ENCODE assay signal across 22 cellular contexts in the genomic region with DNA sequence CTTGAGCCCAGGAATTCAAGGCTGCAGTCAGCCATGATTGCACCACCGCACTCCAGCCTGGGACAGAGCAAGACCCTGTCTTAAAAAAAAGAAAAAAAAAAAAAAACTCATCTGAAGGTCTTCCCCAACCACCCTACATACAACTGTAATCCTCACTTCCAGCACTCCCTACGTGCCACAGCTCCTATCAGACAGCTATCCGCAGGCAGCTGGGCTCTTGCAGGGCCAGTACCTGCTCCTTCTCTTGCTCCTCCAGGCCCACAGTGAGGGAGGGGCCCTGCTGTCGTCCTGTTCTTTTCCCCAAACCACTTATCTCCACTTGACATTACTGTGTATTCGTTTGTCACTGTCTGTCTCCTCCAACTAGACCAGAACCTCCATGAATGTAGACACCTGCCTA.
DNase-seq lines count a peak whose midpoint lies in the region; ATAC-seq and TF ChIP-seq lines count a peak whose summit lies in the region.
"Had no signal": no experiment of that assay in that cellular context is flagged by ENCODE, and none has a peak within 500 bp of the region (broad histone marks: within the 10 kb centered on the region; RNA-seq: fewer than 3 reads in every experiment).

No MANE protein-coding gene starts in this region.

- no peak overlapping the region for H3K4me3 ChIP-seq in trophoblast cell (ENCODE audit: low read depth, low read length)
- H3K4me3 ChIP-seq: A549, BLaER1, GM12878 had no signal

- DNase-seq in COLO668 (lab: John Stamatoyannopoulos, UW; ENCODE audit: unreplicated experiment) = peak; percentile 13
- DNase-seq in DMS53 treated with DMSO at 0.1 percent for 48 hours (lab: John Stamatoyannopoulos, UW; ENCODE audit: unreplicated experiment) = peak; percentile 76
- DNase-seq in NCI-H2029 (lab: John Stamatoyannopoulos, UW) = peak; percentile 72
- peak; percentile 89 for DNase-seq in NCI-H510A treated with DMSO at 0.1 percent for 48 hours (lab: John Stamatoyannopoulos, UW)
- no peak for DNase-seq in GM20000 (ENCODE audit: low spot score)
- DNase-seq in trophoblast cell = no peak
- DNase-seq: CD8-positive, alpha-beta T cell; GF-D8; GOT3; NCI-H1105 treated with DMSO at 0.1 percent for 48 hours; NCI-H1930; NCI-H2227 treated with DMSO at 0.1 percent for 48 hours; NCI-H82; RPMI8226; SHP77 treated with DMSO at 0.1 percent for 48 hours; SK-N-SH had no signal

- H3K4me2 ChIP-seq in trophoblast cell (ENCODE audit: low read length) = no peak overlapping the region
- H3K4me2 ChIP-seq: A549, BLaER1, SK-N-SH had no signal

- no peaks in the 10 kb centered on the region for H3K79me2 ChIP-seq in trophoblast cell (ENCODE audit: control insufficient read depth, insufficient read depth, low read length, poor library complexity)

- H2AK5ac ChIP-seq in trophoblast cell (ENCODE audit: low read length) = no peak overlapping the region

- peaks cover 3% of the 10 kb centered on the region for H3K9me3 ChIP-seq in trophoblast cell (ENCODE audit: insufficient read depth, low read depth, low read length)
- H3K9me3 ChIP-seq: A549, BLaER1, SK-N-SH had no signal

- no peak overlapping the region for H2BK12ac ChIP-seq in trophoblast cell (ENCODE audit: low read length)

- H3K27ac ChIP-seq in trophoblast cell (ENCODE audit: low read depth, low read length) = no peak overlapping the region
- H3K27ac ChIP-seq: A549, BLaER1 had no signal

- ATAC-seq in GM21825 (IDR thresholded peaks at IDR 0.05; ENCODE audit: unreplicated experiment) = no peak
- ATAC-seq: A549; CD8-positive, alpha-beta T cell; GM12878; HCT116; PC-3 had no signal

- H2BK120ac ChIP-seq in trophoblast cell (ENCODE audit: insufficient read depth, low read length, poor library complexity) = no peak overlapping the region

- H3K9ac ChIP-seq in trophoblast cell (ENCODE audit: low read length) = no peak overlapping the region
- H3K9ac ChIP-seq: BLaER1, SK-N-SH had no signal

- H3K18ac ChIP-seq in trophoblast cell (ENCODE audit: low read length) = no peak overlapping the region

- no CpG with 5 or more reads among the region's 5 CpGs for WGBS in trophoblast cell (ENCODE audit: extremely low coverage, insufficient coverage, insufficient read length)

- H4K12ac ChIP-seq in trophoblast cell (ENCODE audit: low read depth, low read length) = no peak overlapping the region

- no peak overlapping the region for H2BK5ac ChIP-seq in trophoblast cell (ENCODE audit: low read depth, low read length, poor library complexity)

- no peak overlapping the region for H3K14ac ChIP-seq in trophoblast cell (ENCODE audit: low read length)

- no peak overlapping the region for H2AFZ ChIP-seq in trophoblast cell (ENCODE audit: insufficient read depth, low read length, poor library complexity)

- H4K8ac ChIP-seq in trophoblast cell (ENCODE audit: low read depth, low read length) = no peak overlapping the region

- H3K4ac ChIP-seq in trophoblast cell (ENCODE audit: low read depth, low read length) = no peak overlapping the region

- H3K23ac ChIP-seq in trophoblast cell (ENCODE audit: low read length) = no peak overlapping the region

- H3K79me1 ChIP-seq in trophoblast cell (ENCODE audit: low read length) = no peaks in the 10 kb centered on the region

- no peaks in the 10 kb centered on the region for H3K4me1 ChIP-seq in trophoblast cell (ENCODE audit: control insufficient read depth in 1 of 2, insufficient read depth in 2 of 2, low read length in 2 of 2)
- H3K4me1 ChIP-seq: A549 had no signal

- TF ChIP-seq CTCF in GM20000 (IDR thresholded peaks at IDR 0.05; ENCODE audit: extremely low read depth, missing control alignments) = no peak

- no peaks in the 10 kb centered on the region for H3K36me3 ChIP-seq in trophoblast cell (ENCODE audit: control insufficient read depth in 1 of 2, insufficient read depth in 2 of 2, low read length in 2 of 2)
- H3K36me3 ChIP-seq: BLaER1 had no signal

- no peaks in the 10 kb centered on the region for H3K27me3 ChIP-seq in trophoblast cell (ENCODE audit: insufficient read depth, low read length)
- H3K27me3 ChIP-seq: BLaER1 had no signal

- no peak overlapping the region for H4K91ac ChIP-seq in trophoblast cell (ENCODE audit: low read depth, low read length)

Comparison
In these comparisons a context has a peak if more than half of its experiments do, and no peak if none do; other contexts are left out.
1. DNase-seq: peak in COLO668 (single experiment), DMS53 treated with DMSO at 0.1 percent for 48 hours (single experiment), NCI-H2029 (single experiment) and NCI-H510A treated with DMSO at 0.1 percent for 48 hours (single experiment); none in GM20000 (single experiment) and trophoblast cell (0 of 2).